In genomic region chr1:65309317-65310077, GRCh38 we compare ENCODE assay signal across 8 cellular contexts. TPM values are rescaled to one million over a fixed set of nuclear protein-coding genes. Genes with fewer than 3 reads are reported as not detected.
DNase-seq lines count a peak whose midpoint lies in the region; ATAC-seq, FAIRE-seq and TF ChIP-seq lines count a peak whose summit lies in the region.

TSS of gene DNAJC6 (plus strand) at chr1:65309543. CDS start at chr1:65309746, 203 bp downstream.

- H3K4me1 Mint-ChIP-seq in CD4-positive, alpha-beta memory T cell: peaks cover 2 to 15% (median 6%) of the 10 kb centered on the region in 4 donors
- H3K4me1 Mint-ChIP-seq in activated CD8-positive, alpha-beta memory T cell treated with anti-CD3 and anti-CD28 coated beads, Interleukin-2, amount 10 ng/mL, durations not matched to agents 7 days and 5 days: peaks cover 10% of the 10 kb centered on the region

- peaks cover 11% of the 10 kb centered on the region for H3K23me2 ChIP-seq in H1 (ENCODE audit: low read depth, low read length)

- H3K56ac ChIP-seq in H1 (replicated peaks; ENCODE audit: insufficient read length, low read depth, low read length): no peak within 1 kb of the TSS

- peak within 1 kb of the TSS; percentile 74; the same call in 1 of the 2 replicates for H2AFZ ChIP-seq in H1 (ENCODE audit: low read length)

- POLR2A ChIA-PET in CD4-positive, alpha-beta memory T cell (lab: Charles Lee; ENCODE audit: partially characterized antibody): interaction anchor here (1.0 to 1.3 kb wide), 2 partner anchors 54 to 111 kb away, joined by 3 read pairs; partner anchors contain the start of genes LEPR and LEPROT
- POLR2A ChIA-PET in H1 (lab: Charles Lee; ENCODE audit: partially characterized antibody): interaction anchor here (0.7 to 1.9 kb wide), 7 partner anchors 31 to 109 kb away, joined by 3 to 6 read pairs (median 5); no protein-coding TSS in a partner anchor

- no peak within 1 kb of the TSS for H4K8ac ChIP-seq in H1 (ENCODE audit: extremely low read depth, insufficient read depth, low read length)

- H3K9ac ChIP-seq in H1 (replicated peaks in 1 of 4; ENCODE audit: extremely low read depth in 1 of 4, low read depth in 3 of 4, low read length in 3 of 4): no peak within 1 kb of the TSS

- no peak within 1 kb of the TSS for H3K27ac ChIP-seq in CD4-positive, alpha-beta memory T cell (ENCODE audit: low read depth, low read length)
- no peak within 1 kb of the TSS for H3K27ac ChIP-seq in H1 (ENCODE audit: low read depth, low read length)
- no peak within 1 kb of the TSS for H3K27ac ChIP-seq in lower lobe of right lung

- no peak within 1 kb of the TSS for H3K23ac ChIP-seq in H1 (ENCODE audit: insufficient read length)

- CTCF ChIA-PET in CD4-positive, alpha-beta memory T cell (lab: Charles Lee; ENCODE audit: partially characterized antibody): interaction anchor here (0.7 kb wide), 1 partner anchor 713 kb away, joined by 3 read pairs; no protein-coding TSS in a partner anchor
- CTCF ChIA-PET in activated CD8-positive, alpha-beta memory T cell treated with anti-CD3 and anti-CD28 coated beads, Interleukin-2, amount 10 ng/mL, durations not matched to agents 7 days and 5 days (lab: Charles Lee): interaction anchor here (0.8 to 1.2 kb wide), 3 partner anchors 41 to 73 kb away, joined by 3 read pairs; no protein-coding TSS in a partner anchor
- CTCF ChIA-PET in H1 (lab: Charles Lee; ENCODE audit: partially characterized antibody): interaction anchor here (0.7 to 2.6 kb wide), 14 partner anchors 14 to 398 kb away, joined by 3 to 10 read pairs (median 4); no protein-coding TSS in a partner anchor

- H4K91ac ChIP-seq in H1 (replicated peaks; ENCODE audit: insufficient read length, low read length): no peak within 1 kb of the TSS

- H2AK5ac ChIP-seq in H1 (ENCODE audit: low read depth, low read length): no peak within 1 kb of the TSS

- no peaks in the 10 kb centered on the region for H3K79me1 ChIP-seq in H1 (ENCODE audit: low read depth, low read length)

- H2BK12ac ChIP-seq in H1 (ENCODE audit: low read depth, low read length): no peak within 1 kb of the TSS

- no peak for TF ChIP-seq CTCF in H1 (IDR thresholded peaks at IDR 0.05; ENCODE audit: control extremely low read depth in 1 of 3, insufficient read depth in 1 of 3, low read depth in 1 of 3, low read length in 3 of 3)
- TF ChIP-seq CTCF in lower lobe of right lung (IDR thresholded peaks at IDR 0.05): no peak

- no peaks in the 10 kb centered on the region for H3K9me3 ChIP-seq in CD4-positive, alpha-beta memory T cell (ENCODE audit: control insufficient read depth in 1 of 2, low read length in 2 of 2)
- H3K9me3 ChIP-seq in H1 (ENCODE audit: insufficient read depth in 2 of 2, low read depth in 1 of 2, low read length in 1 of 2) (no peaks in the 10 kb centered on the region), lower lobe of right lung (no peaks in the 10 kb centered on the region)

- no peaks in the 10 kb centered on the region for H4K20me1 ChIP-seq in H1 (replicated peaks in 1 of 2; ENCODE audit: control insufficient read depth in 1 of 2, insufficient read depth in 2 of 2, low read length in 2 of 2)

- peaks cover 0 to 9% (median 2%) of the 10 kb centered on the region in 8 donors for H3K9me3 Mint-ChIP-seq in CD4-positive, alpha-beta memory T cell
- no peaks in the 10 kb centered on the region for H3K9me3 Mint-ChIP-seq in activated CD8-positive, alpha-beta memory T cell treated with anti-CD3 and anti-CD28 coated beads, Interleukin-2, amount 10 ng/mL, durations not matched to agents 7 days and 5 days (ENCODE audit: low read depth)

- no peaks in the 10 kb centered on the region for H3K79me2 ChIP-seq in H1 (ENCODE audit: control insufficient read depth in 1 of 2, insufficient read depth in 2 of 2, low read length in 2 of 2)

- H2BK20ac ChIP-seq in H1 (ENCODE audit: low read length): no peak within 1 kb of the TSS

- DNase-seq in CD4-positive, alpha-beta memory T cell: peak in 4 of 5 donors; percentile 22 to 26 (median 24)
- DNase-seq in NCI-H510A treated with DMSO at 0.1 percent for 48 hours (lab: John Stamatoyannopoulos, UW) (peak; percentile 91), H1 (ENCODE audit: low read depth in 1 of 2, low spot score in 2 of 2) (peak; percentile 44 to 93), lower lobe of right lung (peak; percentile 75)
- peak; percentile 72 for DNase-seq in activated CD8-positive, alpha-beta memory T cell treated with anti-CD3 and anti-CD28 coated beads, Interleukin-2, amount 10 ng/mL, durations not matched to agents 7 days and 5 days
- peak; percentile 1 to 41 (median 11) for DNase-seq in stimulated activated CD4-positive, alpha-beta T cell treated with anti-CD3 and anti-CD28 coated beads, TNF-alpha, amount 100 ng/mL, for 24 hours (ENCODE audit: low read depth in 3 of 3)

- no peak within 1 kb of the TSS for H4K5ac ChIP-seq in H1 (ENCODE audit: insufficient read length, low read depth, low read length)

- TF ChIP-seq EP300 in H1 (IDR thresholded peaks at IDR 0.05; ENCODE audit: borderline replicate concordance in 1 of 2, low read depth in 2 of 2, low read length in 2 of 2): peak in 1 of 2 experiments; percentile 27; a peak in 1 of 3 replicates

- no peaks in the 10 kb centered on the region for H3K36me3 ChIP-seq in CD4-positive, alpha-beta memory T cell (ENCODE audit: insufficient read depth, low read length)
- H3K36me3 ChIP-seq in H1 (ENCODE audit: control insufficient read depth in 2 of 4, insufficient read depth in 4 of 4, low read length in 3 of 4): no peaks in the 10 kb centered on the region
- no peaks in the 10 kb centered on the region for H3K36me3 ChIP-seq in lower lobe of right lung

- H3K4me3 ChIP-seq in CD4-positive, alpha-beta memory T cell (ENCODE audit: low read length in 2 of 2): no peak within 1 kb of the TSS
- H3K4me3 ChIP-seq in H1 (ENCODE audit: extremely low read depth in 1 of 4, insufficient read depth in 2 of 4, low read depth in 3 of 4, low read length in 4 of 4) (peak within 1 kb of the TSS; percentile 61 to 88 (median 64)), lower lobe of right lung (peak within 1 kb of the TSS; percentile 45)

- ATAC-seq in HG02759 (IDR thresholded peaks at IDR 0.05; ENCODE audit: unreplicated experiment) (peak; percentile 90), lower lobe of right lung (peak; percentile 98 to 99), HG02571 (IDR thresholded peaks at IDR 0.05; ENCODE audit: unreplicated experiment) (no peak)
- peak; percentile 98 for ATAC-seq in activated CD8-positive, alpha-beta memory T cell treated with anti-CD3 and anti-CD28 coated beads, Interleukin-2, amount 10 ng/mL, durations not matched to agents 7 days and 5 days

- H3K4me1 ChIP-seq in CD4-positive, alpha-beta memory T cell (ENCODE audit: insufficient read depth, low read length): no peaks in the 10 kb centered on the region
- H3K4me1 ChIP-seq in H1 (replicated peaks in 1 of 4; ENCODE audit: control insufficient read depth in 3 of 4, insufficient read depth in 4 of 4, low read length in 3 of 4): peaks cover 0 to 6% (median 2%) of the 10 kb centered on the region in 4 experiments; a peak in 3 of 7 replicates
- H3K4me1 ChIP-seq in lower lobe of right lung: peaks cover 4% of the 10 kb centered on the region

- H3K27me3 Mint-ChIP-seq in CD4-positive, alpha-beta memory T cell: peaks cover 35 to 40% of the 10 kb centered on the region in 2 donors
- peaks cover 37% of the 10 kb centered on the region for H3K27me3 Mint-ChIP-seq in activated CD8-positive, alpha-beta memory T cell treated with anti-CD3 and anti-CD28 coated beads, Interleukin-2, amount 10 ng/mL, durations not matched to agents 7 days and 5 days

- H3K4me3 Mint-ChIP-seq in CD4-positive, alpha-beta memory T cell: peak within 1 kb of the TSS in 7 of 8 donors; percentile 29 to 86 (median 65)
- peak within 1 kb of the TSS; percentile 65 for H3K4me3 Mint-ChIP-seq in activated CD8-positive, alpha-beta memory T cell treated with anti-CD3 and anti-CD28 coated beads, Interleukin-2, amount 10 ng/mL, durations not matched to agents 7 days and 5 days

- no peak within 1 kb of the TSS for H2BK5ac ChIP-seq in H1 (ENCODE audit: low read depth, low read length)

- H2BK15ac ChIP-seq in H1 (ENCODE audit: low read length): no peak within 1 kb of the TSS

- 2% methylated on average over 31 of the region's 75 CpGs; no CpG with 5 or more reads in 1 of the 2 experiments for WGBS in H1 (ENCODE audit: extremely low coverage in 1 of 2, insufficient coverage in 1 of 2, insufficient read length in 1 of 2, insufficient replicate concordance in 2 of 2, low coverage in 1 of 2, low lambda C conversion rate in 2 of 2, missing lambda C conversion rate in 1 of 2), 2 experiments

- no peak within 1 kb of the TSS for H3K4ac ChIP-seq in H1 (replicated peaks; ENCODE audit: insufficient read length, low read depth, low read length)

- no peak within 1 kb of the TSS for H2BK120ac ChIP-seq in H1 (replicated peaks; ENCODE audit: low read depth, low read length)

- no peak for TF ChIP-seq POLR2A in H1 (IDR thresholded peaks at IDR 0.05; ENCODE audit: control extremely low read depth in 1 of 2, low read depth in 2 of 2, low read length in 2 of 2)

- H3K27me3 ChIP-seq in CD4-positive, alpha-beta memory T cell (ENCODE audit: insufficient read depth, low read length): peaks cover 8% of the 10 kb centered on the region
- H3K27me3 ChIP-seq in H1 (replicated peaks in 1 of 4; ENCODE audit: control insufficient read depth in 3 of 4, extremely low read depth in 1 of 4, insufficient read depth in 3 of 4, low read length in 3 of 4) (peaks cover 0 to 10% (median 0%) of the 10 kb centered on the region in 4 experiments; a peak in 2 of 7 replicates), lower lobe of right lung (ENCODE audit: low read depth) (peaks cover 10% of the 10 kb centered on the region)

- no peak within 1 kb of the TSS for H3K14ac ChIP-seq in H1 (ENCODE audit: insufficient read length)

- intact Hi-C loops in CD4-positive, alpha-beta memory T cell (cut with micrococcal nuclease): no loop called here
- intact Hi-C loops in lower lobe of right lung (cut with DNase I): no loop called here

- 0 out of 4 replicates have a peak, but pooled peaks of 1 of the 2 experiments have one; percentile 8 for TF ChIP-seq RAD21 in H1 (IDR thresholded peaks at IDR 0.05 in 1 of 2, conservative IDR thresholded peaks at IDR 0.05 in 1 of 2; ENCODE audit: low read depth in 2 of 2, low read length in 2 of 2)

- H3K36me3 Mint-ChIP-seq in CD4-positive, alpha-beta memory T cell: peaks cover 0 to 6% of the 10 kb centered on the region in 2 donors
- peaks cover 6% of the 10 kb centered on the region for H3K36me3 Mint-ChIP-seq in activated CD8-positive, alpha-beta memory T cell treated with anti-CD3 and anti-CD28 coated beads, Interleukin-2, amount 10 ng/mL, durations not matched to agents 7 days and 5 days

- H3K27ac Mint-ChIP-seq in CD4-positive, alpha-beta memory T cell: no peak within 1 kb of the TSS
- H3K27ac Mint-ChIP-seq in activated CD8-positive, alpha-beta memory T cell treated with anti-CD3 and anti-CD28 coated beads, Interleukin-2, amount 10 ng/mL, durations not matched to agents 7 days and 5 days: no peak within 1 kb of the TSS

- no peak within 1 kb of the TSS; the same call in 1 of the 2 replicates for H3K18ac ChIP-seq in H1 (ENCODE audit: extremely low read depth, low read length)

- FAIRE-seq in H1 (lab: Jason Lieb, UNC): no peak

- peak within 1 kb of the TSS; percentile 72 to 86 for H3K4me2 ChIP-seq in H1 (ENCODE audit: insufficient read depth in 1 of 2, low read depth in 2 of 2, low read length in 2 of 2)

RNA-seq across cellular contexts. Expression of gene DNAJC6, which starts in this region (rescaled TPM):
- 1 to 10 TPM; 3.6 to 4.3 TPM for total RNA-seq in CD4-positive, alpha-beta memory T cell
- polyA plus RNA-seq in CD4-positive, alpha-beta memory T cell: under 1 TPM; 0.35 to 0.78 TPM
- total RNA-seq in activated CD8-positive, alpha-beta memory T cell treated with anti-CD3 and anti-CD28 coated beads, Interleukin-2, amount 10 ng/mL, durations not matched to agents 7 days and 5 days: 1 to 10 TPM; 4.1 to 6.2 TPM
- 3.0 and 3.7 TPM in 2 replicates for total RNA-seq in H1 (2021; fragmentation: NEBNext Ultra II Directional; extraction: Animal tissue kit (Norgen Biotek cat#: 25700))
- 1.6 and 2.3 TPM in 2 replicates for polyA plus RNA-seq in H1 (2011; rRNA removed)
- polyA plus RNA-seq in H1 (2011; cell fraction: cytosol; rRNA removed): 2.0 TPM
- 3.4 TPM for polyA plus RNA-seq in H1 (2011; cell fraction: nucleus; rRNA removed)
- polyA plus RNA-seq in H1 (2012, experiment 1 of 2): 1.9 to 2.5 TPM (median 2.4 TPM) in 4 replicates
- 0.12 TPM for polyA plus RNA-seq in H1 (2012, experiment 2 of 2)
- polyA plus RNA-seq in H1 (2013, experiment 1 of 2): 1.9 TPM
- 1.6 TPM for polyA plus RNA-seq in H1 (2013, experiment 2 of 2)
- polyA minus RNA-seq in H1 (2011; rRNA and poly(A)+ RNA removed): 7.9 and 8.6 TPM in 2 replicates
- polyA minus RNA-seq in H1 (2011; cell fraction: cytosol; rRNA and poly(A)+ RNA removed): 5.2 TPM
- polyA minus RNA-seq in H1 (2011; cell fraction: nucleus; rRNA and poly(A)+ RNA removed): 16.4 TPM
- 10.5 TPM for total RNA-seq in lower lobe of right lung

Comparison
In these comparisons a context has a peak if more than half of its experiments do, and no peak if none do; other contexts are left out.
1. DNase-seq: peak in every context shown above with its lines; median percentile 91 in NCI-H510A treated with DMSO at 0.1 percent for 48 hours; 75 in lower lobe of right lung; 72 in activated CD8-positive, alpha-beta memory T cell treated with anti-CD3 and anti-CD28 coated beads, Interleukin-2, amount 10 ng/mL, durations not matched to agents 7 days and 5 days; 68 in H1; 24 in CD4-positive, alpha-beta memory T cell; 11 in stimulated activated CD4-positive, alpha-beta T cell treated with anti-CD3 and anti-CD28 coated beads, TNF-alpha, amount 100 ng/mL, for 24 hours.
2. H3K4me3 ChIP-seq: peak in H1 (4 of 4) and lower lobe of right lung (single experiment); none in CD4-positive, alpha-beta memory T cell (0 of 2).